Comparison of ENCODE assay signal across 1 cellular context in the genomic region with DNA sequence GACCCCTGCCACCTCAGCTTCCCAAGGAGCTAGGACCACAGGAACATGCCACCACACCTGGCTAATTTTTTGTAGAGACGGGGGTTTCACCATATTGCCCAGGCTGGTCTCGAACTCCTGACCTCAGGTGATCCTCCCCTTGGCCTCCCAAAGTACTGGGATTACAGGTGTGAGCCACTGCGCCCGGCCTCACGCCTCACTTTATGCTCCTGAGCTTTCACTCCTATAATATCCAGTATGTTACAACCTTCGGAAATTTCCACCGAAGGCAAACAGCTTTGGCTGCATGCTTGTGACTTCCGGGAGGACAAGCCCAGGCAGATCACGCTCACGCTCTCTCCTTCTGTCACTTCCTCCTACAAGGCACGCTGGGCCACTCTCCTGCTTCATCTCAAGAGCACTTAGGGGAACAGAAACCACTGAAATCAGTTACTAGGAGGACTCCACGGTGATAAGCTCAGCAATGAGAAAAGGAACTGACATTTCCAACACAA.
TF ChIP-seq lines count a peak whose summit lies in the region.

No MANE protein-coding gene starts in this region.

TF ChIP-seq in GM12878, 131 proteins besides CTCF, POLR2A, EP300 and RAD21 (continued from another document and continues in another):
- TF ChIP-seq, protein P1, sequence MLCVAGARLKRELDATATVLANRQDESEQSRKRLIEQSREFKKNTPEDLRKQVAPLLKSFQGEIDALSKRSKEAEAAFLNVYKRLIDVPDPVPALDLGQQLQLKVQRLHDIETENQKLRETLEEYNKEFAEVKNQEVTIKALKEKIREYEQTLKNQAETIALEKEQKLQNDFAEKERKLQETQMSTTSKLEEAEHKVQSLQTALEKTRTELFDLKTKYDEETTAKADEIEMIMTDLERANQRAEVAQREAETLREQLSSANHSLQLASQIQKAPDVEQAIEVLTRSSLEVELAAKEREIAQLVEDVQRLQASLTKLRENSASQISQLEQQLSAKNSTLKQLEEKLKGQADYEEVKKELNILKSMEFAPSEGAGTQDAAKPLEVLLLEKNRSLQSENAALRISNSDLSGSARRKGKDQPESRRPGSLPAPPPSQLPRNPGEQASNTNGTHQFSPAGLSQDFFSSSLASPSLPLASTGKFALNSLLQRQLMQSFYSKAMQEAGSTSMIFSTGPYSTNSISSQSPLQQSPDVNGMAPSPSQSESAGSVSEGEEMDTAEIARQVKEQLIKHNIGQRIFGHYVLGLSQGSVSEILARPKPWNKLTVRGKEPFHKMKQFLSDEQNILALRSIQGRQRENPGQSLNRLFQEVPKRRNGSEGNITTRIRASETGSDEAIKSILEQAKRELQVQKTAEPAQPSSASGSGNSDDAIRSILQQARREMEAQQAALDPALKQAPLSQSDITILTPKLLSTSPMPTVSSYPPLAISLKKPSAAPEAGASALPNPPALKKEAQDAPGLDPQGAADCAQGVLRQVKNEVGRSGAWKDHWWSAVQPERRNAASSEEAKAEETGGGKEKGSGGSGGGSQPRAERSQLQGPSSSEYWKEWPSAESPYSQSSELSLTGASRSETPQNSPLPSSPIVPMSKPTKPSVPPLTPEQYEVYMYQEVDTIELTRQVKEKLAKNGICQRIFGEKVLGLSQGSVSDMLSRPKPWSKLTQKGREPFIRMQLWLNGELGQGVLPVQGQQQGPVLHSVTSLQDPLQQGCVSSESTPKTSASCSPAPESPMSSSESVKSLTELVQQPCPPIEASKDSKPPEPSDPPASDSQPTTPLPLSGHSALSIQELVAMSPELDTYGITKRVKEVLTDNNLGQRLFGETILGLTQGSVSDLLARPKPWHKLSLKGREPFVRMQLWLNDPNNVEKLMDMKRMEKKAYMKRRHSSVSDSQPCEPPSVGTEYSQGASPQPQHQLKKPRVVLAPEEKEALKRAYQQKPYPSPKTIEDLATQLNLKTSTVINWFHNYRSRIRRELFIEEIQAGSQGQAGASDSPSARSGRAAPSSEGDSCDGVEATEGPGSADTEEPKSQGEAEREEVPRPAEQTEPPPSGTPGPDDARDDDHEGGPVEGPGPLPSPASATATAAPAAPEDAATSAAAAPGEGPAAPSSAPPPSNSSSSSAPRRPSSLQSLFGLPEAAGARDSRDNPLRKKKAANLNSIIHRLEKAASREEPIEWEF (IDR thresholded peaks at IDR 0.05; ENCODE audit: insufficient replicate concordance, low read depth, low read length), result no peak
- no peak for TF ChIP-seq MYB (IDR thresholded peaks at IDR 0.05; ENCODE audit: borderline replicate concordance, low read depth, low read length)
- no peak for TF ChIP-seq SIX5 (IDR thresholded peaks at IDR 0.05; ENCODE audit: low read depth, low read length, severe bottlenecking)
- peak; percentile 97 for TF ChIP-seq IRF4 (IDR thresholded peaks at IDR 0.05; ENCODE audit: low read depth, low read length)
- no peak for TF ChIP-seq HCFC1 (IDR thresholded peaks at IDR 0.05; ENCODE audit: low read length)
- TF ChIP-seq SMC3 (IDR thresholded peaks at IDR 0.05; ENCODE audit: borderline replicate concordance, low read length), result no peak; the same call in 1 of the 2 replicates
- no peak for TF ChIP-seq CHD4 (IDR thresholded peaks at IDR 0.05)
- TF ChIP-seq SUZ12 (IDR thresholded peaks at IDR 0.05; ENCODE audit: unreplicated experiment), result no peak
- TF ChIP-seq, protein P2, sequence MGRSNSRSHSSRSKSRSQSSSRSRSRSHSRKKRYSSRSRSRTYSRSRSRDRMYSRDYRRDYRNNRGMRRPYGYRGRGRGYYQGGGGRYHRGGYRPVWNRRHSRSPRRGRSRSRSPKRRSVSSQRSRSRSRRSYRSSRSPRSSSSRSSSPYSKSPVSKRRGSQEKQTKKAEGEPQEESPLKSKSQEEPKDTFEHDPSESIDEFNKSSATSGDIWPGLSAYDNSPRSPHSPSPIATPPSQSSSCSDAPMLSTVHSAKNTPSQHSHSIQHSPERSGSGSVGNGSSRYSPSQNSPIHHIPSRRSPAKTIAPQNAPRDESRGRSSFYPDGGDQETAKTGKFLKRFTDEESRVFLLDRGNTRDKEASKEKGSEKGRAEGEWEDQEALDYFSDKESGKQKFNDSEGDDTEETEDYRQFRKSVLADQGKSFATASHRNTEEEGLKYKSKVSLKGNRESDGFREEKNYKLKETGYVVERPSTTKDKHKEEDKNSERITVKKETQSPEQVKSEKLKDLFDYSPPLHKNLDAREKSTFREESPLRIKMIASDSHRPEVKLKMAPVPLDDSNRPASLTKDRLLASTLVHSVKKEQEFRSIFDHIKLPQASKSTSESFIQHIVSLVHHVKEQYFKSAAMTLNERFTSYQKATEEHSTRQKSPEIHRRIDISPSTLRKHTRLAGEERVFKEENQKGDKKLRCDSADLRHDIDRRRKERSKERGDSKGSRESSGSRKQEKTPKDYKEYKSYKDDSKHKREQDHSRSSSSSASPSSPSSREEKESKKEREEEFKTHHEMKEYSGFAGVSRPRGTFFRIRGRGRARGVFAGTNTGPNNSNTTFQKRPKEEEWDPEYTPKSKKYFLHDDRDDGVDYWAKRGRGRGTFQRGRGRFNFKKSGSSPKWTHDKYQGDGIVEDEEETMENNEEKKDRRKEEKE (IDR thresholded peaks at IDR 0.05), result no peak
- TF ChIP-seq ZZZ3 (IDR thresholded peaks at IDR 0.05; ENCODE audit: control insufficient read depth, insufficient read length, low read depth), result no peak
- TF ChIP-seq ETV6 (conservative IDR thresholded peaks at IDR 0.05 in 1 of 2, IDR thresholded peaks at IDR 0.05 in 1 of 2; ENCODE audit: borderline replicate concordance in 1 of 2, low read depth in 1 of 2), result peak; percentile 48 to 99; a peak in 2 of 4 replicates
- TF ChIP-seq, protein P3, sequence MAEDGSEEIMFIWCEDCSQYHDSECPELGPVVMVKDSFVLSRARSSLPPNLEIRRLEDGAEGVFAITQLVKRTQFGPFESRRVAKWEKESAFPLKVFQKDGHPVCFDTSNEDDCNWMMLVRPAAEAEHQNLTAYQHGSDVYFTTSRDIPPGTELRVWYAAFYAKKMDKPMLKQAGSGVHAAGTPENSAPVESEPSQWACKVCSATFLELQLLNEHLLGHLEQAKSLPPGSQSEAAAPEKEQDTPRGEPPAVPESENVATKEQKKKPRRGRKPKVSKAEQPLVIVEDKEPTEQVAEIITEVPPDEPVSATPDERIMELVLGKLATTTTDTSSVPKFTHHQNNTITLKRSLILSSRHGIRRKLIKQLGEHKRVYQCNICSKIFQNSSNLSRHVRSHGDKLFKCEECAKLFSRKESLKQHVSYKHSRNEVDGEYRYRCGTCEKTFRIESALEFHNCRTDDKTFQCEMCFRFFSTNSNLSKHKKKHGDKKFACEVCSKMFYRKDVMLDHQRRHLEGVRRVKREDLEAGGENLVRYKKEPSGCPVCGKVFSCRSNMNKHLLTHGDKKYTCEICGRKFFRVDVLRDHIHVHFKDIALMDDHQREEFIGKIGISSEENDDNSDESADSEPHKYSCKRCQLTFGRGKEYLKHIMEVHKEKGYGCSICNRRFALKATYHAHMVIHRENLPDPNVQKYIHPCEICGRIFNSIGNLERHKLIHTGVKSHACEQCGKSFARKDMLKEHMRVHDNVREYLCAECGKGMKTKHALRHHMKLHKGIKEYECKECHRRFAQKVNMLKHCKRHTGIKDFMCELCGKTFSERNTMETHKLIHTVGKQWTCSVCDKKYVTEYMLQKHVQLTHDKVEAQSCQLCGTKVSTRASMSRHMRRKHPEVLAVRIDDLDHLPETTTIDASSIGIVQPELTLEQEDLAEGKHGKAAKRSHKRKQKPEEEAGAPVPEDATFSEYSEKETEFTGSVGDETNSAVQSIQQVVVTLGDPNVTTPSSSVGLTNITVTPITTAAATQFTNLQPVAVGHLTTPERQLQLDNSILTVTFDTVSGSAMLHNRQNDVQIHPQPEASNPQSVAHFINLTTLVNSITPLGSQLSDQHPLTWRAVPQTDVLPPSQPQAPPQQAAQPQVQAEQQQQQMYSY (CRISPR knock-in tag; IDR thresholded peaks at IDR 0.05), result no peak
- 0 out of 2 replicates have a peak, but pooled peaks have one; percentile 64 for TF ChIP-seq GATAD2B (conservative IDR thresholded peaks at IDR 0.05; ENCODE audit: low read depth)
- 0 out of 2 replicates have a peak, but pooled peaks have one; percentile 60 for TF ChIP-seq SMARCA5 (IDR thresholded peaks at IDR 0.05)
- TF ChIP-seq, protein P4, sequence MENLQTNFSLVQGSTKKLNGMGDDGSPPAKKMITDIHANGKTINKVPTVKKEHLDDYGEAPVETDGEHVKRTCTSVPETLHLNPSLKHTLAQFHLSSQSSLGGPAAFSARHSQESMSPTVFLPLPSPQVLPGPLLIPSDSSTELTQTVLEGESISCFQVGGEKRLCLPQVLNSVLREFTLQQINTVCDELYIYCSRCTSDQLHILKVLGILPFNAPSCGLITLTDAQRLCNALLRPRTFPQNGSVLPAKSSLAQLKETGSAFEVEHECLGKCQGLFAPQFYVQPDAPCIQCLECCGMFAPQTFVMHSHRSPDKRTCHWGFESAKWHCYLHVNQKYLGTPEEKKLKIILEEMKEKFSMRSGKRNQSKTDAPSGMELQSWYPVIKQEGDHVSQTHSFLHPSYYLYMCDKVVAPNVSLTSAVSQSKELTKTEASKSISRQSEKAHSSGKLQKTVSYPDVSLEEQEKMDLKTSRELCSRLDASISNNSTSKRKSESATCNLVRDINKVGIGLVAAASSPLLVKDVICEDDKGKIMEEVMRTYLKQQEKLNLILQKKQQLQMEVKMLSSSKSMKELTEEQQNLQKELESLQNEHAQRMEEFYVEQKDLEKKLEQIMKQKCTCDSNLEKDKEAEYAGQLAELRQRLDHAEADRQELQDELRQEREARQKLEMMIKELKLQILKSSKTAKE (IDR thresholded peaks at IDR 0.05; ENCODE audit: low read depth, poor library complexity, severe bottlenecking), result peak; percentile 91
- no peak for TF ChIP-seq NR2C2 (IDR thresholded peaks at IDR 0.05; ENCODE audit: borderline replicate concordance, control insufficient read depth, insufficient read length, low read depth)
- TF ChIP-seq NR2F1 (conservative IDR thresholded peaks at IDR 0.05), result peak; percentile 32; the same call in 1 of the 2 replicates
- TF ChIP-seq MTA2 (IDR thresholded peaks at IDR 0.05; ENCODE audit: low read depth), result peak; percentile 80
- TF ChIP-seq FOXM1 (IDR thresholded peaks at IDR 0.05; ENCODE audit: low read depth, low read length), result peak; percentile 88
- TF ChIP-seq, protein P5, sequence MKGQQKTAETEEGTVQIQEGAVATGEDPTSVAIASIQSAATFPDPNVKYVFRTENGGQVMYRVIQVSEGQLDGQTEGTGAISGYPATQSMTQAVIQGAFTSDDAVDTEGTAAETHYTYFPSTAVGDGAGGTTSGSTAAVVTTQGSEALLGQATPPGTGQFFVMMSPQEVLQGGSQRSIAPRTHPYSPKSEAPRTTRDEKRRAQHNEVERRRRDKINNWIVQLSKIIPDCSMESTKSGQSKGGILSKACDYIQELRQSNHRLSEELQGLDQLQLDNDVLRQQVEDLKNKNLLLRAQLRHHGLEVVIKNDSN (IDR thresholded peaks at IDR 0.05; ENCODE audit: borderline replicate concordance, extremely low read length, insufficient read depth, low read depth, low read length), result no peak
- peak; percentile 84 for TF ChIP-seq GABPA (IDR thresholded peaks at IDR 0.05; ENCODE audit: low read depth)
- TF ChIP-seq HDAC2 (IDR thresholded peaks at IDR 0.05), result no peak
- TF ChIP-seq NBN (IDR thresholded peaks at IDR 0.05), result peak; percentile 95
- no peak for TF ChIP-seq CBX3 (IDR thresholded peaks at IDR 0.05; ENCODE audit: borderline replicate concordance, low read depth)
- peak; percentile 87 for TF ChIP-seq PML (IDR thresholded peaks at IDR 0.05; ENCODE audit: low read length)
- no peak; the same call in 1 of the 2 replicates for TF ChIP-seq TCF3 (IDR thresholded peaks at IDR 0.05; ENCODE audit: borderline replicate concordance, insufficient read depth, low read depth, low read length)
- TF ChIP-seq, protein P6, sequence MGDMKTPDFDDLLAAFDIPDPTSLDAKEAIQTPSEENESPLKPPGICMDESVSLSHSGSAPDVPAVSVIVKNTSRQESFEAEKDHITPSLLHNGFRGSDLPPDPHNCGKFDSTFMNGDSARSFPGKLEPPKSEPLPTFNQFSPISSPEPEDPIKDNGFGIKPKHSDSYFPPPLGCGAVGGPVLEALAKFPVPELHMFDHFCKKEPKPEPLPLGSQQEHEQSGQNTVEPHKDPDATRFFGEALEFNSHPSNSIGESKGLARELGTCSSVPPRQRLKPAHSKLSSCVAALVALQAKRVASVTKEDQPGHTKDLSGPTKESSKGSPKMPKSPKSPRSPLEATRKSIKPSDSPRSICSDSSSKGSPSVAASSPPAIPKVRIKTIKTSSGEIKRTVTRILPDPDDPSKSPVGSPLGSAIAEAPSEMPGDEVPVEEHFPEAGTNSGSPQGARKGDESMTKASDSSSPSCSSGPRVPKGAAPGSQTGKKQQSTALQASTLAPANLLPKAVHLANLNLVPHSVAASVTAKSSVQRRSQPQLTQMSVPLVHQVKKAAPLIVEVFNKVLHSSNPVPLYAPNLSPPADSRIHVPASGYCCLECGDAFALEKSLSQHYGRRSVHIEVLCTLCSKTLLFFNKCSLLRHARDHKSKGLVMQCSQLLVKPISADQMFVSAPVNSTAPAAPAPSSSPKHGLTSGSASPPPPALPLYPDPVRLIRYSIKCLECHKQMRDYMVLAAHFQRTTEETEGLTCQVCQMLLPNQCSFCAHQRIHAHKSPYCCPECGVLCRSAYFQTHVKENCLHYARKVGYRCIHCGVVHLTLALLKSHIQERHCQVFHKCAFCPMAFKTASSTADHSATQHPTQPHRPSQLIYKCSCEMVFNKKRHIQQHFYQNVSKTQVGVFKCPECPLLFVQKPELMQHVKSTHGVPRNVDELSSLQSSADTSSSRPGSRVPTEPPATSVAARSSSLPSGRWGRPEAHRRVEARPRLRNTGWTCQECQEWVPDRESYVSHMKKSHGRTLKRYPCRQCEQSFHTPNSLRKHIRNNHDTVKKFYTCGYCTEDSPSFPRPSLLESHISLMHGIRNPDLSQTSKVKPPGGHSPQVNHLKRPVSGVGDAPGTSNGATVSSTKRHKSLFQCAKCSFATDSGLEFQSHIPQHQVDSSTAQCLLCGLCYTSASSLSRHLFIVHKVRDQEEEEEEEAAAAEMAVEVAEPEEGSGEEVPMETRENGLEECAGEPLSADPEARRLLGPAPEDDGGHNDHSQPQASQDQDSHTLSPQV (IDR thresholded peaks at IDR 0.05), result peak; percentile 91
- 0 out of 2 replicates have a peak, but pooled peaks have one; percentile 39 for TF ChIP-seq ASH2L (IDR thresholded peaks at IDR 0.05; ENCODE audit: borderline replicate concordance, low read depth)
- peak; percentile 73 for TF ChIP-seq SMAD1 (IDR thresholded peaks at IDR 0.05; ENCODE audit: low read depth, partially characterized antibody)
- TF ChIP-seq, protein P7, sequence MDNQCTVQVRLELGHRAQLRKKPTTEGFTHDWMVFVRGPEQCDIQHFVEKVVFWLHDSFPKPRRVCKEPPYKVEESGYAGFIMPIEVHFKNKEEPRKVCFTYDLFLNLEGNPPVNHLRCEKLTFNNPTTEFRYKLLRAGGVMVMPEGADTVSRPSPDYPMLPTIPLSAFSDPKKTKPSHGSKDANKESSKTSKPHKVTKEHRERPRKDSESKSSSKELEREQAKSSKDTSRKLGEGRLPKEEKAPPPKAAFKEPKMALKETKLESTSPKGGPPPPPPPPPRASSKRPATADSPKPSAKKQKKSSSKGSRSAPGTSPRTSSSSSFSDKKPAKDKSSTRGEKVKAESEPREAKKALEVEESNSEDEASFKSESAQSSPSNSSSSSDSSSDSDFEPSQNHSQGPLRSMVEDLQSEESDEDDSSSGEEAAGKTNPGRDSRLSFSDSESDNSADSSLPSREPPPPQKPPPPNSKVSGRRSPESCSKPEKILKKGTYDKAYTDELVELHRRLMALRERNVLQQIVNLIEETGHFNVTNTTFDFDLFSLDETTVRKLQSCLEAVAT (IDR thresholded peaks at IDR 0.05), result peak; percentile 74; the same call in 1 of the 2 replicates
- TF ChIP-seq, protein P8, sequence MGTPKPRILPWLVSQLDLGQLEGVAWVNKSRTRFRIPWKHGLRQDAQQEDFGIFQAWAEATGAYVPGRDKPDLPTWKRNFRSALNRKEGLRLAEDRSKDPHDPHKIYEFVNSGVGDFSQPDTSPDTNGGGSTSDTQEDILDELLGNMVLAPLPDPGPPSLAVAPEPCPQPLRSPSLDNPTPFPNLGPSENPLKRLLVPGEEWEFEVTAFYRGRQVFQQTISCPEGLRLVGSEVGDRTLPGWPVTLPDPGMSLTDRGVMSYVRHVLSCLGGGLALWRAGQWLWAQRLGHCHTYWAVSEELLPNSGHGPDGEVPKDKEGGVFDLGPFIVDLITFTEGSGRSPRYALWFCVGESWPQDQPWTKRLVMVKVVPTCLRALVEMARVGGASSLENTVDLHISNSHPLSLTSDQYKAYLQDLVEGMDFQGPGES (IDR thresholded peaks at IDR 0.05), result no peak
